ENCODE assay signal across 1 cellular context in the genomic region with DNA sequence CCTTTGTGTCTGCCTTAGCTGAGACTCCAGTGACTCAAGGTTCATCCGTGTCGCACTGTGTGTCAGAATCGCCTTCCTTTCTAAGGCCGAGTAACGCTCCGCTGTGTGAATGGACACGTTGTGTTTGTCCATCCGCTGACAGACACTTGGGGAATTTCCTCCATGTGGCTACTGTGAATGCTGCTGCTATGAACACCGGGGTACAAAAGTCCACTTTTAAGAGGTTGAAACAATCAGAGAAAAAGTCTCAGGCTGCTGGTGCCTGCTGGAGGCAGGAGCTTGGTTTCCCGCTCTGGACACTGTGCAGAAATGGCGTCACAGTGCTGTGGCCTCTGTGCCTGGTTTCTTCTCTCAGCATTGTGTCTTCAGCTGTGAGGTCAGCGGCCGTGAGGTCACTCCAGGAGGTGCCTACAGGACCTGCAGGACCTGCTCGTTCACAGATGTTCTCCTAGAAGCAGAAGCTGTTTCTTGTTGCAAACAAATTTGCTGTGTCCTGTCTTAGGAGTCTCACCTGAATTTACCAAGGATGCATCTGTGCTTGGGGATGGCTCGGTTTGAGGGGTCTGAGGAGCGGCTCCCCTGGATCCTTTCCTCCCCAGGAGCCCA.
A peak's percentile ranks its signal among the peaks of the same experiment; 100 is the strongest.
TF ChIP-seq lines count a peak whose summit lies in the region.

No MANE protein-coding gene starts in this region.

TF ChIP-seq in HepG2, 621 proteins besides CTCF, POLR2A, EP300 and RAD21 (continued from another document and continues in another):
- TF ChIP-seq, protein P1, sequence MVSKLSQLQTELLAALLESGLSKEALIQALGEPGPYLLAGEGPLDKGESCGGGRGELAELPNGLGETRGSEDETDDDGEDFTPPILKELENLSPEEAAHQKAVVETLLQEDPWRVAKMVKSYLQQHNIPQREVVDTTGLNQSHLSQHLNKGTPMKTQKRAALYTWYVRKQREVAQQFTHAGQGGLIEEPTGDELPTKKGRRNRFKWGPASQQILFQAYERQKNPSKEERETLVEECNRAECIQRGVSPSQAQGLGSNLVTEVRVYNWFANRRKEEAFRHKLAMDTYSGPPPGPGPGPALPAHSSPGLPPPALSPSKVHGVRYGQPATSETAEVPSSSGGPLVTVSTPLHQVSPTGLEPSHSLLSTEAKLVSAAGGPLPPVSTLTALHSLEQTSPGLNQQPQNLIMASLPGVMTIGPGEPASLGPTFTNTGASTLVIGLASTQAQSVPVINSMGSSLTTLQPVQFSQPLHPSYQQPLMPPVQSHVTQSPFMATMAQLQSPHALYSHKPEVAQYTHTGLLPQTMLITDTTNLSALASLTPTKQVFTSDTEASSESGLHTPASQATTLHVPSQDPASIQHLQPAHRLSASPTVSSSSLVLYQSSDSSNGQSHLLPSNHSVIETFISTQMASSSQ (IDR thresholded peaks at IDR 0.05; ENCODE audit: low read depth) = 0 out of 2 replicates have a peak, but pooled peaks have one; percentile 29
- TF ChIP-seq, protein P1 (CRISPR knock-in tag; IDR thresholded peaks at IDR 0.05; ENCODE audit: borderline replicate concordance) = no peak
- TF ChIP-seq, protein P2, sequence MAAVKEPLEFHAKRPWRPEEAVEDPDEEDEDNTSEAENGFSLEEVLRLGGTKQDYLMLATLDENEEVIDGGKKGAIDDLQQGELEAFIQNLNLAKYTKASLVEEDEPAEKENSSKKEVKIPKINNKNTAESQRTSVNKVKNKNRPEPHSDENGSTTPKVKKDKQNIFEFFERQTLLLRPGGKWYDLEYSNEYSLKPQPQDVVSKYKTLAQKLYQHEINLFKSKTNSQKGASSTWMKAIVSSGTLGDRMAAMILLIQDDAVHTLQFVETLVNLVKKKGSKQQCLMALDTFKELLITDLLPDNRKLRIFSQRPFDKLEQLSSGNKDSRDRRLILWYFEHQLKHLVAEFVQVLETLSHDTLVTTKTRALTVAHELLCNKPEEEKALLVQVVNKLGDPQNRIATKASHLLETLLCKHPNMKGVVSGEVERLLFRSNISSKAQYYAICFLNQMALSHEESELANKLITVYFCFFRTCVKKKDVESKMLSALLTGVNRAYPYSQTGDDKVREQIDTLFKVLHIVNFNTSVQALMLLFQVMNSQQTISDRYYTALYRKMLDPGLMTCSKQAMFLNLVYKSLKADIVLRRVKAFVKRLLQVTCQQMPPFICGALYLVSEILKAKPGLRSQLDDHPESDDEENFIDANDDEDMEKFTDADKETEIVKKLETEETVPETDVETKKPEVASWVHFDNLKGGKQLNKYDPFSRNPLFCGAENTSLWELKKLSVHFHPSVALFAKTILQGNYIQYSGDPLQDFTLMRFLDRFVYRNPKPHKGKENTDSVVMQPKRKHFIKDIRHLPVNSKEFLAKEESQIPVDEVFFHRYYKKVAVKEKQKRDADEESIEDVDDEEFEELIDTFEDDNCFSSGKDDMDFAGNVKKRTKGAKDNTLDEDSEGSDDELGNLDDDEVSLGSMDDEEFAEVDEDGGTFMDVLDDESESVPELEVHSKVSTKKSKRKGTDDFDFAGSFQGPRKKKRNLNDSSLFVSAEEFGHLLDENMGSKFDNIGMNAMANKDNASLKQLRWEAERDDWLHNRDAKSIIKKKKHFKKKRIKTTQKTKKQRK (IDR thresholded peaks at IDR 0.05; ENCODE audit: low read length) = no peak
- TF ChIP-seq, protein P3, sequence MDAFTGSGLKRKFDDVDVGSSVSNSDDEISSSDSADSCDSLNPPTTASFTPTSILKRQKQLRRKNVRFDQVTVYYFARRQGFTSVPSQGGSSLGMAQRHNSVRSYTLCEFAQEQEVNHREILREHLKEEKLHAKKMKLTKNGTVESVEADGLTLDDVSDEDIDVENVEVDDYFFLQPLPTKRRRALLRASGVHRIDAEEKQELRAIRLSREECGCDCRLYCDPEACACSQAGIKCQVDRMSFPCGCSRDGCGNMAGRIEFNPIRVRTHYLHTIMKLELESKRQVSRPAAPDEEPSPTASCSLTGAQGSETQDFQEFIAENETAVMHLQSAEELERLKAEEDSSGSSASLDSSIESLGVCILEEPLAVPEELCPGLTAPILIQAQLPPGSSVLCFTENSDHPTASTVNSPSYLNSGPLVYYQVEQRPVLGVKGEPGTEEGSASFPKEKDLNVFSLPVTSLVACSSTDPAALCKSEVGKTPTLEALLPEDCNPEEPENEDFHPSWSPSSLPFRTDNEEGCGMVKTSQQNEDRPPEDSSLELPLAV (CRISPR knock-in tag; conservative IDR thresholded peaks at IDR 0.05; ENCODE audit: low read depth) = 0 out of 2 replicates have a peak, but pooled peaks have one; percentile 32
- no peak for TF ChIP-seq ZMYM3 (CRISPR knock-in tag; IDR thresholded peaks at IDR 0.05)
- no peak for TF ChIP-seq PRDM10 (CRISPR knock-in tag; IDR thresholded peaks at IDR 0.05; ENCODE audit: low read depth)
- peak; percentile 65; the same call in 1 of the 2 replicates for TF ChIP-seq ZSCAN31 (CRISPR knock-in tag; IDR thresholded peaks at IDR 0.05; ENCODE audit: low read depth)
- TF ChIP-seq TBX2 (CRISPR knock-in tag; IDR thresholded peaks at IDR 0.05; ENCODE audit: borderline replicate concordance) = peak; percentile 79
- TF ChIP-seq THAP11 (CRISPR knock-in tag; IDR thresholded peaks at IDR 0.05) = peak; percentile 47
- TF ChIP-seq GTF2F1 (IDR thresholded peaks at IDR 0.05; ENCODE audit: low read length) = 0 out of 2 replicates have a peak, but pooled peaks have one; percentile 35
- TF ChIP-seq MIXL1 (CRISPR knock-in tag; IDR thresholded peaks at IDR 0.05) = peak; percentile 63; the same call in 1 of the 2 replicates
- TF ChIP-seq ZNF446 (CRISPR knock-in tag; IDR thresholded peaks at IDR 0.05) = no peak
- TF ChIP-seq NKX3-1 (CRISPR knock-in tag; IDR thresholded peaks at IDR 0.05) = peak; percentile 47; the same call in 1 of the 2 replicates
- TF ChIP-seq KDM5A (IDR thresholded peaks at IDR 0.05; ENCODE audit: borderline replicate concordance, low read length) = no peak
- peak; percentile 62; the same call in 1 of the 2 replicates for TF ChIP-seq FOXO1 (CRISPR knock-in tag; IDR thresholded peaks at IDR 0.05)
- TF ChIP-seq GPBP1L1 (CRISPR knock-in tag; IDR thresholded peaks at IDR 0.05) = no peak
- TF ChIP-seq, protein P4, sequence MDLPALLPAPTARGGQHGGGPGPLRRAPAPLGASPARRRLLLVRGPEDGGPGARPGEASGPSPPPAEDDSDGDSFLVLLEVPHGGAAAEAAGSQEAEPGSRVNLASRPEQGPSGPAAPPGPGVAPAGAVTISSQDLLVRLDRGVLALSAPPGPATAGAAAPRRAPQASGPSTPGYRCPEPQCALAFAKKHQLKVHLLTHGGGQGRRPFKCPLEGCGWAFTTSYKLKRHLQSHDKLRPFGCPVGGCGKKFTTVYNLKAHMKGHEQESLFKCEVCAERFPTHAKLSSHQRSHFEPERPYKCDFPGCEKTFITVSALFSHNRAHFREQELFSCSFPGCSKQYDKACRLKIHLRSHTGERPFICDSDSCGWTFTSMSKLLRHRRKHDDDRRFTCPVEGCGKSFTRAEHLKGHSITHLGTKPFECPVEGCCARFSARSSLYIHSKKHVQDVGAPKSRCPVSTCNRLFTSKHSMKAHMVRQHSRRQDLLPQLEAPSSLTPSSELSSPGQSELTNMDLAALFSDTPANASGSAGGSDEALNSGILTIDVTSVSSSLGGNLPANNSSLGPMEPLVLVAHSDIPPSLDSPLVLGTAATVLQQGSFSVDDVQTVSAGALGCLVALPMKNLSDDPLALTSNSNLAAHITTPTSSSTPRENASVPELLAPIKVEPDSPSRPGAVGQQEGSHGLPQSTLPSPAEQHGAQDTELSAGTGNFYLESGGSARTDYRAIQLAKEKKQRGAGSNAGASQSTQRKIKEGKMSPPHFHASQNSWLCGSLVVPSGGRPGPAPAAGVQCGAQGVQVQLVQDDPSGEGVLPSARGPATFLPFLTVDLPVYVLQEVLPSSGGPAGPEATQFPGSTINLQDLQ (CRISPR knock-in tag; IDR thresholded peaks at IDR 0.05) = no peak
- no peak for TF ChIP-seq ZNF768 (CRISPR knock-in tag; IDR thresholded peaks at IDR 0.05)
- TF ChIP-seq LCORL (IDR thresholded peaks at IDR 0.05) = no peak
- TF ChIP-seq LCORL (CRISPR knock-in tag; IDR thresholded peaks at IDR 0.05) = peak; percentile 13; the same call in 1 of the 2 replicates
- TF ChIP-seq SP1 (IDR thresholded peaks at IDR 0.05) = no peak
- TF ChIP-seq SP1 (CRISPR knock-in tag; IDR thresholded peaks at IDR 0.05) = peak; percentile 28; the same call in 1 of the 2 replicates
- TF ChIP-seq KDM3A (CRISPR knock-in tag; IDR thresholded peaks at IDR 0.05; ENCODE audit: low read depth) = no peak
- TF ChIP-seq ZSCAN12 (CRISPR knock-in tag; IDR thresholded peaks at IDR 0.05) = no peak
- TF ChIP-seq STAT6 (CRISPR knock-in tag; IDR thresholded peaks at IDR 0.05; ENCODE audit: borderline replicate concordance) = no peak
- no peak for TF ChIP-seq RFX5 (IDR thresholded peaks at IDR 0.05; ENCODE audit: low read depth, low read length)
- TF ChIP-seq DNMT1 (CRISPR knock-in tag; IDR thresholded peaks at IDR 0.05) = no peak
- TF ChIP-seq, protein P5, sequence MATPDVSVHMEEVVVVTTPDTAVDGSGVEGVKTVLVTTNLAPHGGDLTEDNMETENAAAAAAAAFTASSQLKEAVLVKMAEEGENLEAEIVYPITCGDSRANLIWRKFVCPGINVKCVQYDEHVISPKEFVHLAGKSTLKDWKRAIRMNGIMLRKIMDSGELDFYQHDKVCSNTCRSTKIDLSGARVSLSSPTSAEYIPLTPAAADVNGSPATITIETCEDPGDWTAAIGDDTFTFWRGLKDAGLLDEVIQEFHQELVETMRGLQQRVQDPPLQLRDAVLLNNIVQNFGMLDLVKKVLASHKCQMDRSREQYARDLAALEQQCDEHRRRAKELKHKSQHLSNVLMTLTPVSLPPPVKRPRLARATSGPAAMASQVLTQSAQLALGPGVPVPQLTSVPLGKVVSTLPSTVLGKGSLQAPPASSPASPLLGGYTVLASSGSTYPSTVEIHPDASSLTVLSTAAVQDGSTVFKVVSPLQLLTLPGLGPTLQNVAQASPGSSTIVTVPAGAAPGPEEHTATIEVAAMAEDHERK (CRISPR knock-in tag; IDR thresholded peaks at IDR 0.05; ENCODE audit: low read depth) = no peak
- TF ChIP-seq ZNF530 (CRISPR knock-in tag; IDR thresholded peaks at IDR 0.05; ENCODE audit: low read depth) = no peak
- no peak for TF ChIP-seq ZNF460 (CRISPR knock-in tag; IDR thresholded peaks at IDR 0.05; ENCODE audit: borderline replicate concordance)
- peak; percentile 21; the same call in 1 of the 2 replicates for TF ChIP-seq KMT2A (CRISPR knock-in tag; IDR thresholded peaks at IDR 0.05)
- no peak; the same call in 1 of the 2 replicates for TF ChIP-seq MIER2 (CRISPR knock-in tag; IDR thresholded peaks at IDR 0.05)
- TF ChIP-seq SRF (IDR thresholded peaks at IDR 0.05; ENCODE audit: low read depth, low read length) = no peak
- 0 out of 2 replicates have a peak, but pooled peaks have one; percentile 47 for TF ChIP-seq ZC3H13 (CRISPR knock-in tag; IDR thresholded peaks at IDR 0.05)
